1 cellular context compared by ENCODE assay signal in the genomic region with DNA sequence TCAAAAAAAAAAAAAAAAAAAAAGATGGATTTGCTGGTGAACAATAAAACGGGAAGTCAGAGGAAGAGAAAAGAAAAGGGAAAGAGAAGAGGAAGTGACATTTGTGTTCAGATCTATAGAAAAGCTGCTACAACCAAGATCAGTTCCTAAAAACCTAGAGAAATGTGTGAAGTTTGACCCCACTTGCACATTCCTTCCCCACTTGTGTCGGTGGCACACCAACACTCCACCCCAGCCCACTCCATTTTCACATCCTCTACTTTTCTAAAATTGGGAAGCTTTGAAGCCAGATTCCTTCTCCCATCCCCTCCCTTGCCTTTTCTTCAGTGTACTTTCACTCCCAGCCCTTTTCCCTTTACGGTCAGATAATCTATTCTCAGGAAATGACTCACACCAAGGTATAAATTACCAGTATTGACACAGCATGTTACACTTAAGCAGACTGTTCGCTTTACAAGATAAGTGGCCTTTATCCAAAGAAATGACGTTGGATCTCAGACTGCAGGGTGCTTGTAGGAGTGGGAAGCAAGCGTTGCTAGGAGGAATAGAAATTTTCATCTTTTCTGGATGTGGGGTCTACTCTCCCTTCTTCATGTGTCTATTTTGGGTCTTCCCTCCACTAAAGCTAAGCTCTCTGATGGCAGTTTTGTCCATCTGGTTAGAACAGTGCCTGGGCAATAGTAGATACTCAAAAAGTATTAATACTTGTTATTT.
TF ChIP-seq lines count a peak whose summit lies in the region.

No MANE protein-coding gene starts in this region.

TF ChIP-seq in HepG2, 621 proteins besides CTCF, POLR2A, EP300 and RAD21 (continued from another document and continues in another):
- TF ChIP-seq KDM6A (CRISPR knock-in tag; IDR thresholded peaks at IDR 0.05; ENCODE audit: low read depth) = 0 out of 2 replicates have a peak, but pooled peaks have one; percentile 31
- peak; percentile 84 for TF ChIP-seq SAP130 (CRISPR knock-in tag; IDR thresholded peaks at IDR 0.05; ENCODE audit: low read depth)
- no peak for TF ChIP-seq HNF4G (IDR thresholded peaks at IDR 0.05; ENCODE audit: borderline replicate concordance, low read depth, low read length)
- TF ChIP-seq HNF4G (CRISPR knock-in tag; IDR thresholded peaks at IDR 0.05; ENCODE audit: borderline replicate concordance, low read depth) = 0 out of 2 replicates have a peak, but pooled peaks have one; percentile 28
- no peak for TF ChIP-seq THYN1 (CRISPR knock-in tag; IDR thresholded peaks at IDR 0.05; ENCODE audit: borderline replicate concordance, low read depth)
- no peak for TF ChIP-seq SYNCRIP (IDR thresholded peaks at IDR 0.05; ENCODE audit: insufficient read depth, low read depth, low read length)
- TF ChIP-seq TBL1XR1 (IDR thresholded peaks at IDR 0.05; ENCODE audit: borderline replicate concordance, low read length, partially characterized antibody) = no peak
- TF ChIP-seq MED13 (CRISPR knock-in tag; IDR thresholded peaks at IDR 0.05) = no peak
- no peak for TF ChIP-seq ZFX (CRISPR knock-in tag; IDR thresholded peaks at IDR 0.05; ENCODE audit: low read depth)
- TF ChIP-seq ZNF33B (CRISPR knock-in tag; IDR thresholded peaks at IDR 0.05) = no peak
- no peak for TF ChIP-seq NPAS2 (CRISPR knock-in tag; IDR thresholded peaks at IDR 0.05; ENCODE audit: borderline replicate concordance)
- no peak for TF ChIP-seq TFDP2 (CRISPR knock-in tag; IDR thresholded peaks at IDR 0.05)
- no peak for TF ChIP-seq ZNF10 (CRISPR knock-in tag; IDR thresholded peaks at IDR 0.05; ENCODE audit: borderline replicate concordance, low read depth)
- TF ChIP-seq HIVEP1 (CRISPR knock-in tag; IDR thresholded peaks at IDR 0.05) = no peak
- TF ChIP-seq PBX2 (CRISPR knock-in tag; IDR thresholded peaks at IDR 0.05) = no peak
- peak; percentile 78; the same call in 1 of the 2 replicates for TF ChIP-seq ERF (CRISPR knock-in tag; IDR thresholded peaks at IDR 0.05)
- TF ChIP-seq REST (IDR thresholded peaks at IDR 0.05; ENCODE audit: borderline replicate concordance in 1 of 2, low read depth in 1 of 2, low read length in 2 of 2) = peak in 1 of 2 experiments; percentile 23; a peak in 1 of 4 replicates
- TF ChIP-seq RFXANK (CRISPR knock-in tag; IDR thresholded peaks at IDR 0.05) = 0 out of 2 replicates have a peak, but pooled peaks have one; percentile 21
- no peak for TF ChIP-seq ZNF232 (CRISPR knock-in tag; IDR thresholded peaks at IDR 0.05; ENCODE audit: borderline replicate concordance)
- peak; percentile 86 for TF ChIP-seq ZNF264 (CRISPR knock-in tag; IDR thresholded peaks at IDR 0.05)
- 0 out of 2 replicates have a peak, but pooled peaks have one; percentile 78 for TF ChIP-seq DNMT3B (CRISPR knock-in tag; conservative IDR thresholded peaks at IDR 0.05)
- no peak for TF ChIP-seq ATF7 (IDR thresholded peaks at IDR 0.05)
- no peak for TF ChIP-seq ATF7 (CRISPR knock-in tag; IDR thresholded peaks at IDR 0.05)
- TF ChIP-seq ASH2L (IDR thresholded peaks at IDR 0.05; ENCODE audit: insufficient read length, low read depth, low read length) = peak; percentile 23
- no peak for TF ChIP-seq KMT2B (CRISPR knock-in tag; IDR thresholded peaks at IDR 0.05)
- TF ChIP-seq TCF12 (IDR thresholded peaks at IDR 0.05) = no peak
- no peak for TF ChIP-seq TCF12 (CRISPR knock-in tag; IDR thresholded peaks at IDR 0.05)
- TF ChIP-seq ZNF367 (CRISPR knock-in tag; IDR thresholded peaks at IDR 0.05; ENCODE audit: borderline replicate concordance) = no peak
- no peak for TF ChIP-seq STAG1 (CRISPR knock-in tag; IDR thresholded peaks at IDR 0.05)
- TF ChIP-seq PHF8 (CRISPR knock-in tag; IDR thresholded peaks at IDR 0.05) = no peak
- no peak for TF ChIP-seq ZSCAN29 (CRISPR knock-in tag; conservative IDR thresholded peaks at IDR 0.05)
- no peak for TF ChIP-seq ZNF296 (CRISPR knock-in tag; conservative IDR thresholded peaks at IDR 0.05)
- no peak for TF ChIP-seq ZNF615 (CRISPR knock-in tag; IDR thresholded peaks at IDR 0.05; ENCODE audit: borderline replicate concordance)
- no peak for TF ChIP-seq ZNF362 (CRISPR knock-in tag; IDR thresholded peaks at IDR 0.05; ENCODE audit: borderline replicate concordance)
- no peak for TF ChIP-seq MAFG (CRISPR knock-in tag; IDR thresholded peaks at IDR 0.05)
- TF ChIP-seq HNRNPL (IDR thresholded peaks at IDR 0.05; ENCODE audit: low read depth, low read length) = no peak
- TF ChIP-seq ARID5B (CRISPR knock-in tag; IDR thresholded peaks at IDR 0.05) = peak; percentile 98
- no peak for TF ChIP-seq FOXJ3 (CRISPR knock-in tag; IDR thresholded peaks at IDR 0.05; ENCODE audit: borderline replicate concordance)
- TF ChIP-seq GPN1 (CRISPR knock-in tag; IDR thresholded peaks at IDR 0.05; ENCODE audit: borderline replicate concordance) = no peak
- no peak for TF ChIP-seq MED8 (CRISPR knock-in tag; IDR thresholded peaks at IDR 0.05; ENCODE audit: insufficient replicate concordance)
- TF ChIP-seq, protein P1, sequence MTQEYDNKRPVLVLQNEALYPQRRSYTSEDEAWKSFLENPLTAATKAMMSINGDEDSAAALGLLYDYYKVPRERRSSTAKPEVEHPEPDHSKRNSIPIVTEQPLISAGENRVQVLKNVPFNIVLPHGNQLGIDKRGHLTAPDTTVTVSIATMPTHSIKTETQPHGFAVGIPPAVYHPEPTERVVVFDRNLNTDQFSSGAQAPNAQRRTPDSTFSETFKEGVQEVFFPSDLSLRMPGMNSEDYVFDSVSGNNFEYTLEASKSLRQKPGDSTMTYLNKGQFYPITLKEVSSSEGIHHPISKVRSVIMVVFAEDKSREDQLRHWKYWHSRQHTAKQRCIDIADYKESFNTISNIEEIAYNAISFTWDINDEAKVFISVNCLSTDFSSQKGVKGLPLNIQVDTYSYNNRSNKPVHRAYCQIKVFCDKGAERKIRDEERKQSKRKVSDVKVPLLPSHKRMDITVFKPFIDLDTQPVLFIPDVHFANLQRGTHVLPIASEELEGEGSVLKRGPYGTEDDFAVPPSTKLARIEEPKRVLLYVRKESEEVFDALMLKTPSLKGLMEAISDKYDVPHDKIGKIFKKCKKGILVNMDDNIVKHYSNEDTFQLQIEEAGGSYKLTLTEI (CRISPR knock-in tag; conservative IDR thresholded peaks at IDR 0.05) = no peak
- peak; percentile 95 for TF ChIP-seq FOSL1 (CRISPR knock-in tag; IDR thresholded peaks at IDR 0.05; ENCODE audit: borderline replicate concordance)
- TF ChIP-seq FOXO1 (CRISPR knock-in tag; IDR thresholded peaks at IDR 0.05) = peak; percentile 49; the same call in 1 of the 2 replicates
- no peak for TF ChIP-seq JDP2 (CRISPR knock-in tag; IDR thresholded peaks at IDR 0.05; ENCODE audit: borderline replicate concordance)
- no peak for TF ChIP-seq NFIB (CRISPR knock-in tag; IDR thresholded peaks at IDR 0.05; ENCODE audit: borderline replicate concordance)
- 0 out of 2 replicates have a peak, but pooled peaks have one; percentile 25 for TF ChIP-seq POGK (CRISPR knock-in tag; conservative IDR thresholded peaks at IDR 0.05)
- 0 out of 2 replicates have a peak, but pooled peaks have one; percentile 80 for TF ChIP-seq ZNF512 (CRISPR knock-in tag; IDR thresholded peaks at IDR 0.05)
- TF ChIP-seq MTF2 (CRISPR knock-in tag; IDR thresholded peaks at IDR 0.05; ENCODE audit: borderline replicate concordance) = no peak
